In genomic region chr7:44959433-44959951, GRCh38 we compare ENCODE assay signal across 10 cellular contexts. TPM values are rescaled to one million over a fixed set of nuclear protein-coding genes. Genes with fewer than 3 reads are reported as not detected.
DNase-seq lines count a peak whose midpoint lies in the region; ATAC-seq and TF ChIP-seq lines count a peak whose summit lies in the region.
"Had no signal": no experiment of that assay in that cellular context is flagged by ENCODE, and none has a peak within 500 bp of the region (broad histone marks: within the 10 kb centered on the region; RNA-seq: fewer than 3 reads in every experiment).

No MANE protein-coding gene starts in this region.

- H3K4me2 ChIP-seq in PC-3 (ENCODE audit: low read length), result no peak overlapping the region

- intact Hi-C loops in PC-3 (cut with micrococcal nuclease) (no loop called here), Calu3 (cut with micrococcal nuclease; ENCODE audit: unreplicated experiment) (no loop called here)

- H4K20me1 ChIP-seq in PC-3 (ENCODE audit: low read length), result no peaks in the 10 kb centered on the region

- H3K9me3 ChIP-seq in PC-3 (ENCODE audit: low read length), result no peaks in the 10 kb centered on the region
- H3K9me3 ChIP-seq in tibial nerve, result no peaks in the 10 kb centered on the region
- H3K9me3 ChIP-seq: ovary had no signal

- no peaks in the 10 kb centered on the region for H3F3A ChIP-seq in PC-3 (ENCODE audit: low read length, unreplicated experiment)

- H3K27me3 Mint-ChIP-seq in Calu3 (ENCODE audit: unreplicated experiment), result peaks cover 22% of the 10 kb centered on the region

- no peak; the same call in 1 of the 2 replicates for ATAC-seq in PC-3

- H3K36me3 ChIP-seq in PC-3 (ENCODE audit: low read depth, low read length) (no peaks in the 10 kb centered on the region), tibial nerve (no peaks in the 10 kb centered on the region)
- H3K36me3 ChIP-seq: ovary had no signal

- TF ChIP-seq CTCF in epithelial cell of esophagus (IDR thresholded peaks at IDR 0.05; ENCODE audit: insufficient read depth, low read depth, low read length, missing control alignments) (no peak), PC-3 (conservative IDR thresholded peaks at IDR 0.05; ENCODE audit: low read depth, low read length) (no peak), Calu3 (IDR thresholded peaks at IDR 0.05; ENCODE audit: unreplicated experiment) (no peak), tibial nerve (IDR thresholded peaks at IDR 0.05) (no peak)

- no peaks in the 10 kb centered on the region for H3K36me3 Mint-ChIP-seq in Calu3 (ENCODE audit: insufficient read depth, unreplicated experiment)

- H3K27ac ChIP-seq in PC-3 (ENCODE audit: low read length) (no peak overlapping the region), tibial nerve (no peak overlapping the region)
- H3K27ac ChIP-seq: ovary had no signal

- WGBS in tibial nerve, 2 donors, result 52 to 61% methylated on average over 7 to 8 of the region's 8 CpGs

- no peaks in the 10 kb centered on the region for H3K4me1 Mint-ChIP-seq in Calu3 (ENCODE audit: low read depth, unreplicated experiment)

- POLR2A ChIA-PET in PC-3 (lab: Charles Lee; ENCODE audit: unreplicated experiment), result no interaction called here

- no peak overlapping the region for H2AFZ ChIP-seq in PC-3 (ENCODE audit: low read length)

- no peak overlapping the region for H3K9ac ChIP-seq in PC-3 (ENCODE audit: low read length)

- no peak for TF ChIP-seq EP300 in tibial nerve (IDR thresholded peaks at IDR 0.05)

- CTCF ChIA-PET in PC-3 (lab: Charles Lee), result no interaction called here
- CTCF ChIA-PET in Calu3 (lab: Charles Lee), result no interaction called here

- DNase-seq in CD1c-positive myeloid dendritic cell (ENCODE audit: extremely low spot score) (peak; percentile 34), T-helper 9 cell (peak; percentile 46), epithelial cell of esophagus (ENCODE audit: low read depth) (peak; percentile 91), PC-3 (no peak), NCI-H510A treated with DMSO at 0.1 percent for 48 hours (lab: John Stamatoyannopoulos, UW) (no peak), Calu3 (no peak), tibial nerve (ENCODE audit: low spot score in 2 of 2) (no peak)
- DNase-seq: hippocampal formation, ovary had no signal

- peak; percentile 56 for TF ChIP-seq POLR2A in GM19193 (IDR thresholded peaks at IDR 0.05; ENCODE audit: extremely low read depth, insufficient read depth, insufficient read length)
- TF ChIP-seq POLR2A in tibial nerve (IDR thresholded peaks at IDR 0.05), result no peak

- H3K27ac Mint-ChIP-seq in Calu3 (ENCODE audit: unreplicated experiment), result no peak overlapping the region

- H3K27me3 ChIP-seq in PC-3 (ENCODE audit: low read length) (no peaks in the 10 kb centered on the region), tibial nerve (peaks cover 0 to 6% of the 10 kb centered on the region in 2 donors)
- H3K27me3 ChIP-seq: ovary had no signal

- H3K4me1 ChIP-seq in PC-3 (ENCODE audit: insufficient read depth, low read length), result no peaks in the 10 kb centered on the region
- H3K4me1 ChIP-seq in tibial nerve, result peaks cover 0 to 11% (median 10%) of the 10 kb centered on the region in 4 donors

- H3K4me3 ChIP-seq in epithelial cell of esophagus (ENCODE audit: low read length) (no peak overlapping the region), PC-3 (ENCODE audit: low read length) (no peak overlapping the region), tibial nerve (no peak overlapping the region)
- H3K4me3 ChIP-seq: ovary had no signal

- H3K79me2 ChIP-seq in PC-3 (ENCODE audit: low read length), result no peaks in the 10 kb centered on the region

- no peaks in the 10 kb centered on the region for H3K9me2 ChIP-seq in PC-3 (replicated peaks; ENCODE audit: low read length)

- H3K4me3 Mint-ChIP-seq in Calu3 (ENCODE audit: low read depth, unreplicated experiment), result no peak overlapping the region

- BruUV-seq in PC-3 (replicated peaks; lab: Mats Ljungman, UMichigan), result no TSS peak
- BruUV-seq in Calu3 (replicated peaks; lab: Mats Ljungman, UMichigan), result no TSS peak

- H3K9me3 Mint-ChIP-seq in Calu3 (ENCODE audit: low read depth, unreplicated experiment), result no peaks in the 10 kb centered on the region

RNA-seq across cellular contexts. Expression of gene MYO1G, which starts 19.3 kb away (rescaled TPM):
- total RNA-seq in PC-3 (2014; rRNA removed) (0.11 and 0.17 TPM in 2 replicates), Calu3 (2022) (0.33 and 0.39 TPM in 2 replicates), tibial nerve (10 to 100 TPM in 1 of 4 donors, 1 to 10 TPM in 2, under 1 TPM in 1; 0.84 to 10.5 (median 3.3) TPM)

RNA-seq across cellular contexts. Expression of gene CCM2, which starts 40.5 kb away (rescaled TPM):
- 56.6 and 61.5 TPM in 2 replicates for total RNA-seq in PC-3 (2014; rRNA removed)
- total RNA-seq in Calu3 (2022), result 59.8 and 62.9 TPM in 2 replicates
- total RNA-seq in tibial nerve, result 10 to 100 TPM; 41.1 to 46.3 (median 44.0) TPM

Comparison
In these comparisons a context has a peak if more than half of its experiments do, and no peak if none do; other contexts are left out.
1. DNase-seq: peak in CD1c-positive myeloid dendritic cell (single experiment), T-helper 9 cell (single experiment) and epithelial cell of esophagus (single experiment); none in PC-3 (single experiment), NCI-H510A treated with DMSO at 0.1 percent for 48 hours (single experiment), Calu3 (single experiment) and tibial nerve (0 of 2).